9 cellular contexts compared by ENCODE assay signal in the genomic region with DNA sequence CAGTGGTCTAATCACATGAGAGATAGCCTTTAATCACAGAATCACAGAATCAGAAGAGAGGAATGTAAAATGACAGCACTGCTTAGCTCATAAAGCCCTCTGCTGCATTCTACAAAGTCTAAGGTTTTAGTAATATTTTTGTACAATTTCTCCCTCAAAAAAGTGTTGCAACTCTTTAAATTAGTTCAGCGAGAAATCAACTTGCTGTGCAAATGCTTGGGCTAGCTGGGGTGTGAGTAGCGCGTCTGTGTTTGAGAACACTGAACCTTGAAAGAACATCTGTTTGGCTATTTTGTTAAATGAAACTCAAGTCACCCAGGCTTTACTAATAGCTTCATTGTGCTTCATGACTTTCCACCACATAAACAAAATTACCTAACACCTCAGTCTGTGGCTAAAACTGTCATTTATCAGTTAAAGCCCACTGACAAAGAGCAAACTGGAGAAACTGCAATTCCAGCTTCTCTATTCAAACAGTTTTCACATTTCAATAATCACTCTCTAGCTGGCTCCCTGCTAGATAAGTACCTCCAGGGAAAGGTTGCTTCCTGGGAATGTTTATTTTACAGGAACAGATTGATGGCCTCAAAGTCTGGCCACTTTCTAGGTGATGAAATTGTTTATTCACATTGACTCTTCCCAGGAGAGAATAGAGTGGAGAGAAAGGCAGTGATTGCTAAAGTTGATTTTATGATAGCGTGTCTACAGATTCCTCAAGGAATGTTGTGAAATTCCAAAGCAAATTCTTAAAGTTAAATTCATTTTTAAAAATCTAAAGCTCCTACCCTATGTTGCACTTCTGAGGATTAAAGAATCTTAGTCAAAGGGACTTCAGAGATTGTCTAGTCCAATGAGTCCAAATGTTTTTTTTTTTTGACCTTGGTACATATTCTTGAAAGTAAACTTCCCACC. TPM values are rescaled to one million over a fixed set of nuclear protein-coding genes. Genes with fewer than 3 reads are reported as not detected.
DNase-seq lines count a peak whose midpoint lies in the region; ATAC-seq and TF ChIP-seq lines count a peak whose summit lies in the region.
"Had no signal": no experiment of that assay in that cellular context is flagged by ENCODE, and none has a peak within 500 bp of the region (broad histone marks: within the 10 kb centered on the region; RNA-seq: fewer than 3 reads in every experiment).

No MANE protein-coding gene starts in this region.

- peaks cover 5% of the 10 kb centered on the region for H3K27me3 Mint-ChIP-seq in mesothelial cell of epicardium (ENCODE audit: low read depth)

- ATAC-seq in Right ventricle myocardium inferior (peak; percentile 82), HG03460 (IDR thresholded peaks at IDR 0.05; ENCODE audit: unreplicated experiment) (peak; percentile 82)

- no peak overlapping the region for H3K27ac Mint-ChIP-seq in mesothelial cell of epicardium

- intact Hi-C loops in Right ventricle myocardium inferior (cut with DNase I): loop anchor here (5.0 kb wide), 2 partner anchors 107 to 472 kb away; no protein-coding TSS in a partner anchor
- intact Hi-C loops in cardiac septum (cut with DNase I): loop anchor here (5.0 kb wide), 2 partner anchors 452 to 472 kb away; no protein-coding TSS in a partner anchor

- H3K9me3 Mint-ChIP-seq in mesothelial cell of epicardium: no peaks in the 10 kb centered on the region

- H3K4me3 Mint-ChIP-seq in mesothelial cell of epicardium: no peak overlapping the region

- DNase-seq in Right ventricle myocardium inferior (ENCODE audit: missing footprints) (no peak), cardiac septum (ENCODE audit: low spot score) (no peak), dedifferentiated amniotic fluid mesenchymal stem cell (ENCODE audit: extremely low spot score) (peak; percentile 55), skeletal muscle cell (ENCODE audit: low read depth) (peak; percentile 89), hippocampal formation (lab: John Stamatoyannopoulos, UW) (no peak), mesothelial cell of epicardium (ENCODE audit: low spot score in 2 of 2, unreplicated experiment in 2 of 2) (no peak)
- DNase-seq in NK-92 treated with Interleukin-12 subunit alpha and Interleukin-12 subunit beta, amount 100 ng/mL, for 24 hours (lab: John Stamatoyannopoulos, UW): no peak
- DNase-seq: DND-41 had no signal

- H3K4me1 Mint-ChIP-seq in mesothelial cell of epicardium: peaks cover 13% of the 10 kb centered on the region

- no peak for TF ChIP-seq CTCF in mesothelial cell of epicardium (IDR thresholded peaks at IDR 0.05; ENCODE audit: unreplicated experiment)

- H3K4me3 ChIP-seq in skeletal muscle cell (ENCODE audit: low read depth, low read length): no peak overlapping the region

- no peaks in the 10 kb centered on the region for H3K36me3 Mint-ChIP-seq in mesothelial cell of epicardium

RNA-seq across cellular contexts. Expression of a gene that starts 36.0 kb away (rescaled TPM):
- total RNA-seq in Right ventricle myocardium inferior: 35.5 TPM
- 53.2 TPM for total RNA-seq in cardiac septum
- total RNA-seq in mesothelial cell of epicardium: 100 to 106 TPM (median 100 TPM) in 3 replicates

Comparison
In these comparisons a context has a peak if more than half of its experiments do, and no peak if none do; other contexts are left out.
1. DNase-seq: peak in dedifferentiated amniotic fluid mesenchymal stem cell (single experiment) and skeletal muscle cell (single experiment); none in Right ventricle myocardium inferior (single experiment), cardiac septum (single experiment), hippocampal formation (0 of 2), mesothelial cell of epicardium (0 of 2) and NK-92 treated with Interleukin-12 subunit alpha and Interleukin-12 subunit beta, amount 100 ng/mL, for 24 hours (single experiment).